16 cellular contexts compared by ENCODE assay signal in the genomic region with DNA sequence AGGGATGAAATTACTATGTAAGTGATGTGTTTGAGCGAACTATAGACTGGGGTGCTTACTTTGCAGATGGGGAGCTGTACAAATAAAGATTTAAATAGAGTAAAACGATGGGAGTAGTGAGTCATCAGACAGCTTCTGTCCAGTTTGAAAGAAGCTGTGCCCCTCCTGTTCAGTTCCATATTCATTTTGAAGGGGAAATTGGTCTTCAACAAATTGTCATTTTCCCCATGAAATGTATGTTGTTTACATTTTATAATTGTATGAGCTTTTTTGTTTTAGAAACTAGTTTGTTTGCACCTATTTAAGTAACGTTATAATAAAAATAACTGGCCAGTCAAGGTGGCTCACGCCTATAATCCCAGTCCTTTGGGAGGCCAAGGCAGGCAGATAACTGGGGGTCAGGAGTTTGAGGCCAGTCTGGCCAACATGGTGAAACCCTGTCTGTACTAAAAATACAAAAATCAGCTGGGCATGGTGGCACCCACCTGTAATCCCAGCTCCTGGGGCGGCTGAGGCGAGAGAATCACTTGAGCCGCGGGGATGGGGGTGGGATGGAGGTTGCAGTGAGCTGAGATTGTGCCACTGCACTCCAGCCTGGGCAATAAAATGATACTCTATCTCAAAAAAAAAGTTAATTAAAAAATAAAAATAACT. TPM values are rescaled to one million over a fixed set of nuclear protein-coding genes. Genes with fewer than 3 reads are reported as not detected.
A peak's percentile ranks its signal among the peaks of the same experiment; 100 is the strongest.
DNase-seq lines count a peak whose midpoint lies in the region; ATAC-seq, FAIRE-seq and TF ChIP-seq lines count a peak whose summit lies in the region.
"Had no signal": no experiment of that assay in that cellular context is flagged by ENCODE, and none has a peak within 500 bp of the region (broad histone marks: within the 10 kb centered on the region; RNA-seq: fewer than 3 reads in every experiment).

No MANE protein-coding gene starts in this region.

- H4K20me1 ChIP-seq in BLaER1 treated with 17β-estradiol and CSF1 and Interleukin-3, amounts not matched to agents 10 nM and 100 nM = peaks cover 0 to 100% (median 34%) of the 10 kb centered on the region in 11 experiments; a peak in 17 of 22 replicates
- H4K20me1 ChIP-seq in IMR-90 (ENCODE audit: insufficient read depth, low read length) (peaks cover 67% of the 10 kb centered on the region), SK-N-SH (ENCODE audit: insufficient read depth) (peaks cover 68% of the 10 kb centered on the region)

- peaks cover 27 to 86% of the 10 kb centered on the region in 2 experiments for H3K79me1 ChIP-seq in IMR-90 (ENCODE audit: low read depth in 1 of 2, low read length in 2 of 2)

- H3K4me3 ChIP-seq in BLaER1 treated with 17β-estradiol and CSF1 and Interleukin-3, amounts not matched to agents 10 nM and 100 nM = no peak overlapping the region
- H3K4me3 ChIP-seq in IMR-90 (ENCODE audit: insufficient read depth, low read depth, low read length) = no peak overlapping the region
- H3K4me3 ChIP-seq in SK-N-SH (ENCODE audit: low read depth in 2 of 2, low read length in 1 of 2) = no peak overlapping the region
- H3K4me3 ChIP-seq in neutrophil (ENCODE audit: low read depth in 1 of 2, low read length in 1 of 2) = no peak overlapping the region

- H2BK5ac ChIP-seq in IMR-90 (ENCODE audit: low read depth, low read length, poor library complexity, severe bottlenecking) = no peak overlapping the region

- no peak overlapping the region for H4K5ac ChIP-seq in IMR-90 (ENCODE audit: low read depth, low read length)

- no peak overlapping the region for H4K8ac ChIP-seq in IMR-90 (ENCODE audit: low read depth in 2 of 2, low read length in 2 of 2)

- CTCF ChIA-PET in IMR-90 (lab: Yijun Ruan, JAX) = interaction anchor here (0.9 kb wide), 1 partner anchor 8 kb away, joined by 3 read pairs; no protein-coding TSS in a partner anchor
- CTCF ChIA-PET in SK-N-SH (lab: Yijun Ruan, JAX) = interaction anchor here (1.8 to 1.9 kb wide), 2 partner anchors 75 to 86 kb away, joined by 4 to 6 read pairs; no protein-coding TSS in a partner anchor

- dilution Hi-C loops in IMR-90 (cut with HindIII; ENCODE audit: low sequenced_read_pairs, unreplicated experiment) = no loop called here

- TF ChIP-seq EP300 in SK-N-SH (IDR thresholded peaks at IDR 0.05; ENCODE audit: borderline replicate concordance in 1 of 2, low read depth in 1 of 2, low read length in 1 of 2) = no peak

- peak overlapping the region in 10 of 11 experiments; percentile 29 to 77 (median 44); a peak in 17 of 22 replicates for H3K4me2 ChIP-seq in BLaER1 treated with 17β-estradiol and CSF1 and Interleukin-3, amounts not matched to agents 10 nM and 100 nM
- H3K4me2 ChIP-seq in IMR-90 (ENCODE audit: low read depth, low read length) (no peak overlapping the region; the same call in 1 of the 2 replicates), SK-N-SH (no peak overlapping the region)

- H3K4ac ChIP-seq in IMR-90 (ENCODE audit: low read depth, low read length) = no peak overlapping the region

- H3K9me3 ChIP-seq in BLaER1 treated with 17β-estradiol and CSF1 and Interleukin-3, amounts not matched to agents 10 nM and 100 nM (replicated peaks in 1 of 11) = peaks cover 0 to 13% (median 2%) of the 10 kb centered on the region in 11 experiments; a peak in 17 of 22 replicates
- no peaks in the 10 kb centered on the region for H3K9me3 ChIP-seq in IMR-90 (ENCODE audit: control insufficient read depth, insufficient read depth, low read length)
- 0 out of 2 replicates have a peak, but pooled peaks cover under 1% of the 10 kb centered on the region for H3K9me3 ChIP-seq in SK-N-SH
- H3K9me3 ChIP-seq in neutrophil = no peaks in the 10 kb centered on the region

- H2BK20ac ChIP-seq in IMR-90 (ENCODE audit: low read depth, low read length) = no peak overlapping the region

- H3K9me2 ChIP-seq in SK-N-SH = no peaks in the 10 kb centered on the region

- POLR2A ChIA-PET in IMR-90 (lab: Charles Lee; ENCODE audit: unreplicated experiment) (interaction anchor here (0.5 kb wide), 1 partner anchor 414 kb away, joined by 3 read pairs; no protein-coding TSS in a partner anchor), SK-N-SH (lab: Yijun Ruan, JAX) (no interaction called here)

- H3K23ac ChIP-seq in IMR-90 (ENCODE audit: low read depth, low read length) = no peak overlapping the region

- H3K56ac ChIP-seq in IMR-90 (ENCODE audit: extremely low read depth, insufficient read depth, low read length) = no peak overlapping the region

- H3K9me1 ChIP-seq in IMR-90 (ENCODE audit: insufficient read depth, low read length) = peaks cover 10% of the 10 kb centered on the region

- H2AFZ ChIP-seq in IMR-90 (replicated peaks; ENCODE audit: low read length, poor library complexity) (no peak overlapping the region), SK-N-SH (ENCODE audit: low read depth) (no peak overlapping the region)

- TF ChIP-seq CTCF in IMR-90 (conservative IDR thresholded peaks at IDR 0.05; ENCODE audit: low read depth, low read length) = no peak
- TF ChIP-seq CTCF in SK-N-SH (IDR thresholded peaks at IDR 0.05) = no peak
- no peak for TF ChIP-seq CTCF in neutrophil (IDR thresholded peaks at IDR 0.05)
- no peak for TF ChIP-seq CTCF in D721Med (IDR thresholded peaks at IDR 0.05; ENCODE audit: insufficient read depth, missing control alignments)

- H2BK15ac ChIP-seq in IMR-90 (ENCODE audit: low read depth, low read length) = no peak overlapping the region

- H3K36me3 ChIP-seq in BLaER1 treated with 17β-estradiol and CSF1 and Interleukin-3, amounts not matched to agents 10 nM and 100 nM = peaks cover 12 to 56% (median 19%) of the 10 kb centered on the region in 11 experiments; a peak in 19 of 22 replicates
- H3K36me3 ChIP-seq in IMR-90 (ENCODE audit: control insufficient read depth, insufficient read depth, low read length) (no peaks in the 10 kb centered on the region), SK-N-SH (replicated peaks in 1 of 2; ENCODE audit: control insufficient read depth in 1 of 2, insufficient read depth in 2 of 2, low read length in 1 of 2) (peaks cover 3 to 25% of the 10 kb centered on the region in 2 experiments), neutrophil (peaks cover 55% of the 10 kb centered on the region)

- TF ChIP-seq POLR2A in IMR-90 (IDR thresholded peaks at IDR 0.05; ENCODE audit: low read depth, low read length) (no peak), GM12891 (IDR thresholded peaks at IDR 0.05; ENCODE audit: low read depth, low read length) (no peak)

- intact Hi-C loops in IMR-90 (cut with micrococcal nuclease) = no loop called here

- no peak overlapping the region for H2BK120ac ChIP-seq in IMR-90 (ENCODE audit: low read depth, low read length)

- H3K9ac ChIP-seq in BLaER1 treated with 17β-estradiol and CSF1 and Interleukin-3, amounts not matched to agents 10 nM and 100 nM = no peak overlapping the region
- H3K9ac ChIP-seq in IMR-90 (ENCODE audit: low read depth, low read length) (no peak overlapping the region), SK-N-SH (no peak overlapping the region)

- H3K27me3 ChIP-seq in BLaER1 treated with 17β-estradiol and CSF1 and Interleukin-3, amounts not matched to agents 10 nM and 100 nM = no peaks in the 10 kb centered on the region
- H3K27me3 ChIP-seq in IMR-90 (ENCODE audit: control insufficient read depth, insufficient read depth, low read length) (no peaks in the 10 kb centered on the region), SK-N-SH (ENCODE audit: insufficient read depth) (no peaks in the 10 kb centered on the region), neutrophil (no peaks in the 10 kb centered on the region)

- H2AK5ac ChIP-seq in IMR-90 (ENCODE audit: low read depth, low read length) = no peak overlapping the region

- peaks cover 99% of the 10 kb centered on the region for H3K79me2 ChIP-seq in SK-N-SH (ENCODE audit: insufficient read depth)

- no peak overlapping the region for H4K91ac ChIP-seq in IMR-90 (ENCODE audit: insufficient read depth, low read depth, low read length)

- no peak overlapping the region for H3K14ac ChIP-seq in IMR-90 (replicated peaks; ENCODE audit: low read depth, low read length)

- 100% methylated on average over 2 of the region's 8 CpGs; no CpG with 5 or more reads in 1 of the 2 experiments for WGBS in IMR-90 (ENCODE audit: extremely low coverage in 2 of 2, insufficient read length in 1 of 2), 2 experiments
- 85% methylated on average over 8 of the region's 8 CpGs for WGBS in SK-N-SH (ENCODE audit: low lambda C conversion rate)

- ATAC-seq in IMR-90 (ENCODE audit: low read depth) = peak; percentile 44
- ATAC-seq in HG02981 (IDR thresholded peaks at IDR 0.05; ENCODE audit: unreplicated experiment) = no peak
- ATAC-seq: stimulated activated memory B cell treated with anti-CD40 and anti-IgM and Interleukin-4, amounts not matched to agents 10 μg/mL and 1 μg/mL and 100 μg/mL, for 72 hours had no signal

- peaks cover 35 to 89% (median 46%) of the 10 kb centered on the region in 10 experiments for H3K4me1 ChIP-seq in BLaER1 treated with 17β-estradiol and CSF1 and Interleukin-3, amounts not matched to agents 10 nM and 100 nM
- H3K4me1 ChIP-seq in IMR-90 (ENCODE audit: control insufficient read depth, insufficient read depth, low read length) (peaks cover 17% of the 10 kb centered on the region), SK-N-SH (ENCODE audit: control insufficient read depth in 1 of 2, insufficient read depth in 2 of 2, low read depth in 1 of 2, low read length in 1 of 2) (peaks cover 19 to 28% of the 10 kb centered on the region in 2 experiments; a peak in 3 of 4 replicates), neutrophil (ENCODE audit: control insufficient read depth in 1 of 2, insufficient read depth in 1 of 2, low read depth in 1 of 2, low read length in 1 of 2) (peaks cover 47 to 75% of the 10 kb centered on the region in 2 experiments)

- no peak for TF ChIP-seq RAD21 in IMR-90 (IDR thresholded peaks at IDR 0.05; ENCODE audit: low read length)
- no peak for TF ChIP-seq RAD21 in SK-N-SH (IDR thresholded peaks at IDR 0.05; ENCODE audit: low read length)

- no TSS peak for BruUV-seq in IMR-90 (replicated peaks; lab: Mats Ljungman, UMichigan)

- in situ Hi-C loops in IMR-90 (cut with MboI; ENCODE audit: low sequenced_read_pairs) = no loop called here

- H3K18ac ChIP-seq in IMR-90 (ENCODE audit: low read depth, low read length) = no peak overlapping the region

- FAIRE-seq in D721Med (lab: Jason Lieb, UNC) (no peak), GM12891 (lab: Jason Lieb, UNC) (no peak)
- FAIRE-seq: H54 had no signal

- no peak overlapping the region for H3K27ac ChIP-seq in BLaER1 treated with 17β-estradiol and CSF1 and Interleukin-3, amounts not matched to agents 10 nM and 100 nM
- H3K27ac ChIP-seq in IMR-90 (ENCODE audit: insufficient read depth, low read length) = no peak overlapping the region
- H3K27ac ChIP-seq in SK-N-SH (ENCODE audit: low read depth in 2 of 2, low read length in 1 of 2) = peak overlapping the region; percentile 3 to 34; a peak in 2 of 4 replicates
- H3K27ac ChIP-seq in neutrophil = peak overlapping the region; percentile 42

- H2AK9ac ChIP-seq in IMR-90 (replicated peaks; ENCODE audit: low read depth, low read length, poor library complexity) = no peak overlapping the region

- DNase-seq in IMR-90 = no peak
- DNase-seq in SK-N-SH = no peak
- no peak for DNase-seq in C1 segment of cervical spinal cord (lab: John Stamatoyannopoulos, UW)
- DNase-seq in D721Med (ENCODE audit: insufficient read length, low spot score) = no peak
- no peak for DNase-seq in GM12891 (ENCODE audit: insufficient read length, low spot score)
- DNase-seq: activated CD4-positive, alpha-beta T cell treated with anti-CD3 and anti-CD28 coated beads for 48 hours; activated T-cell treated with anti-CD3 and anti-CD28 coated beads, Interleukin-2, amount 50 U/mL, for 1 hour; AML-193; amniotic stem cell; islet precursor cell; stimulated activated CD4-positive, alpha-beta T cell treated with anti-CD3 and anti-CD28 coated beads, Interleukin-2, amount 100 ng/mL, for 48 hours had no signal

- H3F3A ChIP-seq in SK-N-SH (replicated peaks; ENCODE audit: insufficient read depth) = peaks cover 21% of the 10 kb centered on the region

RNA-seq across cellular contexts. Expression of a gene that starts 20.2 kb away (rescaled TPM):
- 24.9 and 27.8 TPM in 2 replicates for total RNA-seq in IMR-90 (2012; rRNA removed)
- polyA plus RNA-seq in IMR-90 (2012; rRNA removed) (32.5 and 35.8 TPM in 2 replicates), SK-N-SH (2012; rRNA removed) (45.1 and 62.4 TPM in 2 replicates)
- 19.2 and 30.0 TPM in 2 replicates for polyA plus RNA-seq in IMR-90 (2012; cell fraction: cytosol; rRNA removed)
- polyA plus RNA-seq in IMR-90 (2012; cell fraction: nucleus; rRNA removed; ENCODE audit: low replicate concordance) = 40.3 and 52.3 TPM in 2 replicates
- 54.4 and 58.5 TPM in 2 replicates for polyA plus RNA-seq in SK-N-SH (2012; cell fraction: cytosol; rRNA removed)
- 48.9 and 66.1 TPM in 2 replicates for polyA plus RNA-seq in SK-N-SH (2012; cell fraction: nucleus; rRNA removed)
- 37.0 TPM for polyA plus RNA-seq in GM12891 (2012; ENCODE audit: low read depth, missing spikeins)

Comparison
In these comparisons a context has a peak if more than half of its experiments do, and no peak if none do; other contexts are left out.
1. H3K27ac ChIP-seq: peak in SK-N-SH (2 of 2) and neutrophil (single experiment); none in BLaER1 treated with 17β-estradiol and CSF1 and Interleukin-3, amounts not matched to agents 10 nM and 100 nM (0 of 11) and IMR-90 (single experiment).
2. H3K4me2 ChIP-seq: peak in BLaER1 treated with 17β-estradiol and CSF1 and Interleukin-3, amounts not matched to agents 10 nM and 100 nM (10 of 11); none in IMR-90 (single experiment) and SK-N-SH (single experiment).